2 cellular contexts compared by ENCODE assay signal in the genomic region with DNA sequence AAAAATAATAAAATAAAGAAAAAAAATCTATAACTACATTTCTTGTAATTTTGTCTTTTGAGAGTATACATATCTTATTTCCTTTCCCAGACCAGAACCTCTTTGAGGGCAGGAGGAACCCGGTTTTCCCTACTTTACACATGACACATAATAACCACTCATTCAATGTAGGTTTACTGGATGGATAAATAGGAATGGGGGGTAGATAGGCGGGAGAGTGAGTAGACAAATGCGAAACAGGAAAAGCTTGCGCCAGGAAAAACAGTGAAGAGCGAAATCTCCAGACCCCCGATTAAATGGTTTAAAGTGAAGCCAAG.
TF ChIP-seq lines count a peak whose summit lies in the region.

No MANE protein-coding gene starts in this region.

TF ChIP-seq in K562, 482 proteins besides CTCF, POLR2A, EP300 and RAD21 (continued from another document and continues in another):
- TF ChIP-seq ZNF79 (CRISPR knock-in tag; IDR thresholded peaks at IDR 0.05; ENCODE audit: low read depth) = no peak
- TF ChIP-seq, protein P1, sequence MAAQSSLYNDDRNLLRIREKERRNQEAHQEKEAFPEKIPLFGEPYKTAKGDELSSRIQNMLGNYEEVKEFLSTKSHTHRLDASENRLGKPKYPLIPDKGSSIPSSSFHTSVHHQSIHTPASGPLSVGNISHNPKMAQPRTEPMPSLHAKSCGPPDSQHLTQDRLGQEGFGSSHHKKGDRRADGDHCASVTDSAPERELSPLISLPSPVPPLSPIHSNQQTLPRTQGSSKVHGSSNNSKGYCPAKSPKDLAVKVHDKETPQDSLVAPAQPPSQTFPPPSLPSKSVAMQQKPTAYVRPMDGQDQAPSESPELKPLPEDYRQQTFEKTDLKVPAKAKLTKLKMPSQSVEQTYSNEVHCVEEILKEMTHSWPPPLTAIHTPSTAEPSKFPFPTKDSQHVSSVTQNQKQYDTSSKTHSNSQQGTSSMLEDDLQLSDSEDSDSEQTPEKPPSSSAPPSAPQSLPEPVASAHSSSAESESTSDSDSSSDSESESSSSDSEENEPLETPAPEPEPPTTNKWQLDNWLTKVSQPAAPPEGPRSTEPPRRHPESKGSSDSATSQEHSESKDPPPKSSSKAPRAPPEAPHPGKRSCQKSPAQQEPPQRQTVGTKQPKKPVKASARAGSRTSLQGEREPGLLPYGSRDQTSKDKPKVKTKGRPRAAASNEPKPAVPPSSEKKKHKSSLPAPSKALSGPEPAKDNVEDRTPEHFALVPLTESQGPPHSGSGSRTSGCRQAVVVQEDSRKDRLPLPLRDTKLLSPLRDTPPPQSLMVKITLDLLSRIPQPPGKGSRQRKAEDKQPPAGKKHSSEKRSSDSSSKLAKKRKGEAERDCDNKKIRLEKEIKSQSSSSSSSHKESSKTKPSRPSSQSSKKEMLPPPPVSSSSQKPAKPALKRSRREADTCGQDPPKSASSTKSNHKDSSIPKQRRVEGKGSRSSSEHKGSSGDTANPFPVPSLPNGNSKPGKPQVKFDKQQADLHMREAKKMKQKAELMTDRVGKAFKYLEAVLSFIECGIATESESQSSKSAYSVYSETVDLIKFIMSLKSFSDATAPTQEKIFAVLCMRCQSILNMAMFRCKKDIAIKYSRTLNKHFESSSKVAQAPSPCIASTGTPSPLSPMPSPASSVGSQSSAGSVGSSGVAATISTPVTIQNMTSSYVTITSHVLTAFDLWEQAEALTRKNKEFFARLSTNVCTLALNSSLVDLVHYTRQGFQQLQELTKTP (IDR thresholded peaks at IDR 0.05; ENCODE audit: low read depth in 1 of 2, partially characterized antibody in 2 of 2) = no peak
- TF ChIP-seq TAF9B (IDR thresholded peaks at IDR 0.05; ENCODE audit: partially characterized antibody) = no peak
- TF ChIP-seq NR1H2 (CRISPR knock-in tag; IDR thresholded peaks at IDR 0.05) = no peak
- TF ChIP-seq, protein P2, sequence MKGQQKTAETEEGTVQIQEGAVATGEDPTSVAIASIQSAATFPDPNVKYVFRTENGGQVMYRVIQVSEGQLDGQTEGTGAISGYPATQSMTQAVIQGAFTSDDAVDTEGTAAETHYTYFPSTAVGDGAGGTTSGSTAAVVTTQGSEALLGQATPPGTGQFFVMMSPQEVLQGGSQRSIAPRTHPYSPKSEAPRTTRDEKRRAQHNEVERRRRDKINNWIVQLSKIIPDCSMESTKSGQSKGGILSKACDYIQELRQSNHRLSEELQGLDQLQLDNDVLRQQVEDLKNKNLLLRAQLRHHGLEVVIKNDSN (CRISPR knock-in tag; IDR thresholded peaks at IDR 0.05) = no peak
- no peak for TF ChIP-seq SMARCE1 (IDR thresholded peaks at IDR 0.05)
- no peak for TF ChIP-seq TOE1 (IDR thresholded peaks at IDR 0.05; ENCODE audit: borderline replicate concordance)
- no peak for TF ChIP-seq TOE1 (CRISPR knock-in tag; IDR thresholded peaks at IDR 0.05; ENCODE audit: borderline replicate concordance, low read depth)
- TF ChIP-seq RB1 (IDR thresholded peaks at IDR 0.05; ENCODE audit: low read depth) = no peak
- TF ChIP-seq, protein P3, sequence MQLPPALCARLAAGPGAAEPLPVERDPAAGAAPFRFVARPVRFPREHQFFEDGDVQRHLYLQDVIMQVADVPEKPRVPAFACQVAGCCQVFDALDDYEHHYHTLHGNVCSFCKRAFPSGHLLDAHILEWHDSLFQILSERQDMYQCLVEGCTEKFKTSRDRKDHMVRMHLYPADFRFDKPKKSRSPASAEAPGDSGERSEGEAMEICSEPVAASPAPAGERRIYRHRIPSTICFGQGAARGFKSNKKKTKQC (CRISPR knock-in tag; IDR thresholded peaks at IDR 0.05) = no peak
- TF ChIP-seq, protein P4, sequence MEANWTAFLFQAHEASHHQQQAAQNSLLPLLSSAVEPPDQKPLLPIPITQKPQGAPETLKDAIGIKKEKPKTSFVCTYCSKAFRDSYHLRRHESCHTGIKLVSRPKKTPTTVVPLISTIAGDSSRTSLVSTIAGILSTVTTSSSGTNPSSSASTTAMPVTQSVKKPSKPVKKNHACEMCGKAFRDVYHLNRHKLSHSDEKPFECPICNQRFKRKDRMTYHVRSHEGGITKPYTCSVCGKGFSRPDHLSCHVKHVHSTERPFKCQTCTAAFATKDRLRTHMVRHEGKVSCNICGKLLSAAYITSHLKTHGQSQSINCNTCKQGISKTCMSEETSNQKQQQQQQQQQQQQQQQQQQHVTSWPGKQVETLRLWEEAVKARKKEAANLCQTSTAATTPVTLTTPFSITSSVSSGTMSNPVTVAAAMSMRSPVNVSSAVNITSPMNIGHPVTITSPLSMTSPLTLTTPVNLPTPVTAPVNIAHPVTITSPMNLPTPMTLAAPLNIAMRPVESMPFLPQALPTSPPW (CRISPR knock-in tag; IDR thresholded peaks at IDR 0.05) = no peak
- TF ChIP-seq, protein P5, sequence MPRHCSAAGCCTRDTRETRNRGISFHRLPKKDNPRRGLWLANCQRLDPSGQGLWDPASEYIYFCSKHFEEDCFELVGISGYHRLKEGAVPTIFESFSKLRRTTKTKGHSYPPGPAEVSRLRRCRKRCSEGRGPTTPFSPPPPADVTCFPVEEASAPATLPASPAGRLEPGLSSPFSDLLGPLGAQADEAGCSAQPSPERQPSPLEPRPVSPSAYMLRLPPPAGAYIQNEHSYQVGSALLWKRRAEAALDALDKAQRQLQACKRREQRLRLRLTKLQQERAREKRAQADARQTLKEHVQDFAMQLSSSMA (CRISPR knock-in tag; IDR thresholded peaks at IDR 0.05) = no peak
- no peak for TF ChIP-seq ZNF561 (CRISPR knock-in tag; conservative IDR thresholded peaks at IDR 0.05)
- TF ChIP-seq, protein P6, sequence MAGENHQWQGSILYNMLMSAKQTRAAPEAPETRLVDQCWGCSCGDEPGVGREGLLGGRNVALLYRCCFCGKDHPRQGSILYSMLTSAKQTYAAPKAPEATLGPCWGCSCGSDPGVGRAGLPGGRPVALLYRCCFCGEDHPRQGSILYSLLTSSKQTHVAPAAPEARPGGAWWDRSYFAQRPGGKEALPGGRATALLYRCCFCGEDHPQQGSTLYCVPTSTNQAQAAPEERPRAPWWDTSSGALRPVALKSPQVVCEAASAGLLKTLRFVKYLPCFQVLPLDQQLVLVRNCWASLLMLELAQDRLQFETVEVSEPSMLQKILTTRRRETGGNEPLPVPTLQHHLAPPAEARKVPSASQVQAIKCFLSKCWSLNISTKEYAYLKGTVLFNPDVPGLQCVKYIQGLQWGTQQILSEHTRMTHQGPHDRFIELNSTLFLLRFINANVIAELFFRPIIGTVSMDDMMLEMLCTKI (IDR thresholded peaks at IDR 0.05; ENCODE audit: partially characterized antibody) = no peak
- TF ChIP-seq NBN (IDR thresholded peaks at IDR 0.05; ENCODE audit: low read depth) = no peak
- peak; percentile 23; the same call in 1 of the 2 replicates for TF ChIP-seq SMARCA4 (IDR thresholded peaks at IDR 0.05)
- no peak for TF ChIP-seq BCL6 (CRISPR knock-in tag; IDR thresholded peaks at IDR 0.05)
- TF ChIP-seq, protein P7, sequence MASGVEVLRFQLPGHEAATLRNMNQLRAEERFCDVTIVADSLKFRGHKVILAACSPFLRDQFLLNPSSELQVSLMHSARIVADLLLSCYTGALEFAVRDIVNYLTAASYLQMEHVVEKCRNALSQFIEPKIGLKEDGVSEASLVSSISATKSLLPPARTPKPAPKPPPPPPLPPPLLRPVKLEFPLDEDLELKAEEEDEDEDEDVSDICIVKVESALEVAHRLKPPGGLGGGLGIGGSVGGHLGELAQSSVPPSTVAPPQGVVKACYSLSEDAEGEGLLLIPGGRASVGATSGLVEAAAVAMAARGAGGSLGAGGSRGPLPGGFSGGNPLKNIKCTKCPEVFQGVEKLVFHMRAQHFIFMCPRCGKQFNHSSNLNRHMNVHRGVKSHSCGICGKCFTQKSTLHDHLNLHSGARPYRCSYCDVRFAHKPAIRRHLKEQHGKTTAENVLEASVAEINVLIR (CRISPR knock-in tag; IDR thresholded peaks at IDR 0.05) = no peak
- TF ChIP-seq ARID1B (IDR thresholded peaks at IDR 0.05) = no peak

TF ChIP-seq in HepG2, 621 proteins besides CTCF, POLR2A, EP300 and RAD21 (continued from another document and continues in another):
- TF ChIP-seq, protein P8, sequence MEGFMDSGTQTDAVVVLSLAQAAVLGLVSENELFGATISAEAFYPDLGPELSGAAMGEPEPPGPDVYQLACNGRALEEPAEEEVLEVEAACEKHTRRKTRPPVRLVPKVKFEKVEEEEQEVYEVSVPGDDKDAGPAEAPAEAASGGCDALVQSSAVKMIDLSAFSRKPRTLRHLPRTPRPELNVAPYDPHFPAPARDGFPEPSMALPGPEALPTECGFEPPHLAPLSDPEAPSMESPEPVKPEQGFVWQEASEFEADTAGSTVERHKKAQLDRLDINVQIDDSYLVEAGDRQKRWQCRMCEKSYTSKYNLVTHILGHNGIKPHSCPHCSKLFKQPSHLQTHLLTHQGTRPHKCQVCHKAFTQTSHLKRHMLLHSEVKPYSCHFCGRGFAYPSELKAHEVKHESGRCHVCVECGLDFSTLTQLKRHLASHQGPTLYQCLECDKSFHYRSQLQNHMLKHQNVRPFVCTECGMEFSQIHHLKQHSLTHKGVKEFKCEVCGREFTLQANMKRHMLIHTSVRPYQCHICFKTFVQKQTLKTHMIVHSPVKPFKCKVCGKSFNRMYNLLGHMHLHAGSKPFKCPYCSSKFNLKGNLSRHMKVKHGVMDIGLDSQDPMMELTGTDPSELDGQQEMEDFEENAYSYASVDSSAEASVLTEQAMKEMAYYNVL (CRISPR knock-in tag; IDR thresholded peaks at IDR 0.05; ENCODE audit: borderline replicate concordance) = no peak
- TF ChIP-seq ZNF232 (CRISPR knock-in tag; IDR thresholded peaks at IDR 0.05; ENCODE audit: borderline replicate concordance) (no peak), CC2D1A (CRISPR knock-in tag; IDR thresholded peaks at IDR 0.05) (no peak), REPIN1 (CRISPR knock-in tag; IDR thresholded peaks at IDR 0.05; ENCODE audit: borderline replicate concordance, low read depth) (no peak), ZNF124 (CRISPR knock-in tag; IDR thresholded peaks at IDR 0.05) (no peak), KLF6 (CRISPR knock-in tag; IDR thresholded peaks at IDR 0.05) (no peak), FOXA3 (CRISPR knock-in tag; IDR thresholded peaks at IDR 0.05) (no peak), MIXL1 (CRISPR knock-in tag; IDR thresholded peaks at IDR 0.05) (no peak), MXD4 (CRISPR knock-in tag; IDR thresholded peaks at IDR 0.05) (no peak), MIER3 (CRISPR knock-in tag; IDR thresholded peaks at IDR 0.05; ENCODE audit: borderline replicate concordance) (no peak), ZNF501 (CRISPR knock-in tag; IDR thresholded peaks at IDR 0.05) (no peak), ZC3H13 (CRISPR knock-in tag; IDR thresholded peaks at IDR 0.05) (0 out of 2 replicates have a peak, but pooled peaks have one; percentile 74), HNRNPK (IDR thresholded peaks at IDR 0.05; ENCODE audit: low read depth, low read length, poor library complexity, severe bottlenecking) (peak; percentile 3)
- TF ChIP-seq, protein P9, sequence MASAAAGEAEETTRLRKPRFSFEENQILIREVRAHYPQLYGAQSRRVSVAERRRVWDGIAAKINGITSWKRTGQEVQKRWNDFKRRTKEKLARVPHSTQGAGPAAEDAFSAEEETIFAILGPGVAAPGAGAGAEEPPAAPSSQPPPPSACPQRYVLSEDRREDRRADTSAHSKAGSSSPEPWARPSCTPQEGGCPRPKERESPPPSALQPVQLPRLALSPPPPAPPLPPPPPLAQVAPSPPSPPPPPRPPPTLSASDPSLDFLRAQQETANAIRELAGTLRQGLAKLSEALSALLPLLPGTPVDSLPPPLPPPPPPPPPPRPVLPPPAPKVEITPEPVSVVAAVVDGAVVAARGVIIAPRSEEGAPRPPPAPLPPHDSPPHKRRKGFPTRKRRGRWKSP (CRISPR knock-in tag; IDR thresholded peaks at IDR 0.05) = peak; percentile 31; the same call in 1 of the 2 replicates
- TF ChIP-seq, protein P10, sequence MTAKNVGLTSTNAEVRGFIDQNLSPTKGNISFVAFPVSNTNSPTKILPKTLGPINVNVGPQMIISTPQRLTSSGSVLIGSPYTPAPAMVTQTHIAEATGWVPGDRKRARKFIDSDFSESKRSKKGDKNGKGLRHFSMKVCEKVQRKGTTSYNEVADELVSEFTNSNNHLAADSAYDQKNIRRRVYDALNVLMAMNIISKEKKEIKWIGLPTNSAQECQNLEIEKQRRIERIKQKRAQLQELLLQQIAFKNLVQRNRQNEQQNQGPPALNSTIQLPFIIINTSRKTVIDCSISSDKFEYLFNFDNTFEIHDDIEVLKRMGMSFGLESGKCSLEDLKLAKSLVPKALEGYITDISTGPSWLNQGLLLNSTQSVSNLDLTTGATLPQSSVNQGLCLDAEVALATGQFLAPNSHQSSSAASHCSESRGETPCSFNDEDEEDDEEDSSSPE (CRISPR knock-in tag; IDR thresholded peaks at IDR 0.05) = no peak
- TF ChIP-seq, protein P11, sequence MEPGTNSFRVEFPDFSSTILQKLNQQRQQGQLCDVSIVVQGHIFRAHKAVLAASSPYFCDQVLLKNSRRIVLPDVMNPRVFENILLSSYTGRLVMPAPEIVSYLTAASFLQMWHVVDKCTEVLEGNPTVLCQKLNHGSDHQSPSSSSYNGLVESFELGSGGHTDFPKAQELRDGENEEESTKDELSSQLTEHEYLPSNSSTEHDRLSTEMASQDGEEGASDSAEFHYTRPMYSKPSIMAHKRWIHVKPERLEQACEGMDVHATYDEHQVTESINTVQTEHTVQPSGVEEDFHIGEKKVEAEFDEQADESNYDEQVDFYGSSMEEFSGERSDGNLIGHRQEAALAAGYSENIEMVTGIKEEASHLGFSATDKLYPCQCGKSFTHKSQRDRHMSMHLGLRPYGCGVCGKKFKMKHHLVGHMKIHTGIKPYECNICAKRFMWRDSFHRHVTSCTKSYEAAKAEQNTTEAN (CRISPR knock-in tag; conservative IDR thresholded peaks at IDR 0.05) = 0 out of 2 replicates have a peak, but pooled peaks have one; percentile 12
- TF ChIP-seq, protein P12, sequence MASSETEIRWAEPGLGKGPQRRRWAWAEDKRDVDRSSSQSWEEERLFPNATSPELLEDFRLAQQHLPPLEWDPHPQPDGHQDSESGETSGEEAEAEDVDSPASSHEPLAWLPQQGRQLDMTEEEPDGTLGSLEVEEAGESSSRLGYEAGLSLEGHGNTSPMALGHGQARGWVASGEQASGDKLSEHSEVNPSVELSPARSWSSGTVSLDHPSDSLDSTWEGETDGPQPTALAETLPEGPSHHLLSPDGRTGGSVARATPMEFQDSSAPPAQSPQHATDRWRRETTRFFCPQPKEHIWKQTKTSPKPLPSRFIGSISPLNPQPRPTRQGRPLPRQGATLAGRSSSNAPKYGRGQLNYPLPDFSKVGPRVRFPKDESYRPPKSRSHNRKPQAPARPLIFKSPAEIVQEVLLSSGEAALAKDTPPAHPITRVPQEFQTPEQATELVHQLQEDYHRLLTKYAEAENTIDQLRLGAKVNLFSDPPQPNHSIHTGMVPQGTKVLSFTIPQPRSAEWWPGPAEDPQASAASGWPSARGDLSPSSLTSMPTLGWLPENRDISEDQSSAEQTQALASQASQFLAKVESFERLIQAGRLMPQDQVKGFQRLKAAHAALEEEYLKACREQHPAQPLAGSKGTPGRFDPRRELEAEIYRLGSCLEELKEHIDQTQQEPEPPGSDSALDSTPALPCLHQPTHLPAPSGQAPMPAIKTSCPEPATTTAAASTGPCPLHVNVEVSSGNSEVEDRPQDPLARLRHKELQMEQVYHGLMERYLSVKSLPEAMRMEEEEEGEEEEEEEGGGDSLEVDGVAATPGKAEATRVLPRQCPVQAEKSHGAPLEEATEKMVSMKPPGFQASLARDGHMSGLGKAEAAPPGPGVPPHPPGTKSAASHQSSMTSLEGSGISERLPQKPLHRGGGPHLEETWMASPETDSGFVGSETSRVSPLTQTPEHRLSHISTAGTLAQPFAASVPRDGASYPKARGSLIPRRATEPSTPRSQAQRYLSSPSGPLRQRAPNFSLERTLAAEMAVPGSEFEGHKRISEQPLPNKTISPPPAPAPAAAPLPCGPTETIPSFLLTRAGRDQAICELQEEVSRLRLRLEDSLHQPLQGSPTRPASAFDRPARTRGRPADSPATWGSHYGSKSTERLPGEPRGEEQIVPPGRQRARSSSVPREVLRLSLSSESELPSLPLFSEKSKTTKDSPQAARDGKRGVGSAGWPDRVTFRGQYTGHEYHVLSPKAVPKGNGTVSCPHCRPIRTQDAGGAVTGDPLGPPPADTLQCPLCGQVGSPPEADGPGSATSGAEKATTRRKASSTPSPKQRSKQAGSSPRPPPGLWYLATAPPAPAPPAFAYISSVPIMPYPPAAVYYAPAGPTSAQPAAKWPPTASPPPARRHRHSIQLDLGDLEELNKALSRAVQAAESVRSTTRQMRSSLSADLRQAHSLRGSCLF (CRISPR knock-in tag; IDR thresholded peaks at IDR 0.05; ENCODE audit: borderline replicate concordance) = no peak
- TF ChIP-seq, protein P13, sequence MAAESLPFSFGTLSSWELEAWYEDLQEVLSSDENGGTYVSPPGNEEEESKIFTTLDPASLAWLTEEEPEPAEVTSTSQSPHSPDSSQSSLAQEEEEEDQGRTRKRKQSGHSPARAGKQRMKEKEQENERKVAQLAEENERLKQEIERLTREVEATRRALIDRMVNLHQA (CRISPR knock-in tag; IDR thresholded peaks at IDR 0.05) = no peak
